20 cellular contexts compared by ENCODE assay signal in the genomic region with DNA sequence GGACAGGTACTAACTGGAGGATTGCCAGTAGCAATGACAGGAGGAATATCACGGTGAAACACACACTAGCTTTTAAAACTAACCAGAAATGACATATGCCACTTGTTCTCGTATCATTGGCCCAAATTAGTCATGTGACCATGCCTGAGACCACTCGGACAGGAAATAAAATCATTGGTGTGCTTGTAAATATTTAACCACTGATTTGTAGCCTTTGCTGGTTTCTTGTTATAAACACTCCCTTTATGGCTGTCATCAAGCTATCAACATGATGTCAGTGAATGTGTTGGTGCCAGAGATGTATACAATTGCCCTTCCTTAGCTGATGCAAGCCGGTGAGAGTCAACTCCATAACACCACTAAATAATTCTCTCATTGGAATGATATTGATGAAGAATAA.
"Had no signal": no experiment of that assay in that cellular context is flagged by ENCODE, and none has a peak within 500 bp of the region (broad histone marks: within the 10 kb centered on the region; RNA-seq: fewer than 3 reads in every experiment).

No MANE protein-coding gene starts in this region.

- DNase-seq: activated CD4-positive, alpha-beta T cell treated with anti-CD3 and anti-CD28 coated beads, Interleukin-2, amount 10 ng/mL, durations not matched to agents 7 days and 5 days; activated CD4-positive, CD25-positive, alpha-beta regulatory T cell; activated CD8-positive, alpha-beta memory T cell treated with anti-CD3 and anti-CD28 coated beads for 24 hours; activated naive CD4-positive, alpha-beta T cell treated with anti-CD3 and anti-CD28 coated beads for 36 hours; erythroblast; heart right ventricle; natural killer cell; stimulated activated CD4-positive, alpha-beta T cell treated with anti-CD3 and anti-CD28 coated beads, Interleukin-4, amount 100 ng/mL, for 4 hours; stimulated activated CD8-positive, alpha-beta memory T cell treated with anti-CD3 and anti-CD28 coated beads, Interleukin-4, amount 100 ng/mL, for 48 hours; stimulated activated naive CD4-positive, alpha-beta T cell treated with Interleukin-2 at 50 U/mL for 16 hours; substantia nigra had no signal

- H3K27ac ChIP-seq: gastroesophageal sphincter, heart right ventricle, right atrium auricular region, skin epidermis, tibial nerve, vagina had no signal

- H3K36me3 ChIP-seq: gastroesophageal sphincter, heart right ventricle, right atrium auricular region, tibial nerve, vagina had no signal

- H3K4me3 ChIP-seq: gastroesophageal sphincter, heart right ventricle, lung, right atrium auricular region, skin epidermis, tibial nerve, vagina had no signal

- H3K36me3 Mint-ChIP-seq: natural killer cell had no signal

- ATAC-seq: gastroesophageal sphincter, heart right ventricle, natural killer cell had no signal

- H3K9me3 ChIP-seq: gastroesophageal sphincter, vagina had no signal

- H3K4me1 ChIP-seq: gastroesophageal sphincter, right atrium auricular region, vagina had no signal

- H3K4me3 Mint-ChIP-seq: activated CD4-positive, alpha-beta T cell treated with anti-CD3 and anti-CD28 coated beads, Interleukin-2, amount 10 ng/mL, durations not matched to agents 7 days and 5 days; activated naive CD4-positive, alpha-beta T cell treated with anti-CD3 and anti-CD28 coated beads for 36 hours; natural killer cell had no signal

- FAIRE-seq: astrocyte, bronchial epithelial cell, TTC549 had no signal

- H3K27me3 ChIP-seq: gastroesophageal sphincter, heart right ventricle, right atrium auricular region, tibial nerve, vagina had no signal

- H3K27ac Mint-ChIP-seq: activated CD4-positive, alpha-beta T cell treated with anti-CD3 and anti-CD28 coated beads, Interleukin-2, amount 10 ng/mL, durations not matched to agents 7 days and 5 days; activated naive CD4-positive, alpha-beta T cell treated with anti-CD3 and anti-CD28 coated beads for 36 hours; natural killer cell had no signal
